16 cellular contexts compared by ENCODE assay signal in the genomic region with DNA sequence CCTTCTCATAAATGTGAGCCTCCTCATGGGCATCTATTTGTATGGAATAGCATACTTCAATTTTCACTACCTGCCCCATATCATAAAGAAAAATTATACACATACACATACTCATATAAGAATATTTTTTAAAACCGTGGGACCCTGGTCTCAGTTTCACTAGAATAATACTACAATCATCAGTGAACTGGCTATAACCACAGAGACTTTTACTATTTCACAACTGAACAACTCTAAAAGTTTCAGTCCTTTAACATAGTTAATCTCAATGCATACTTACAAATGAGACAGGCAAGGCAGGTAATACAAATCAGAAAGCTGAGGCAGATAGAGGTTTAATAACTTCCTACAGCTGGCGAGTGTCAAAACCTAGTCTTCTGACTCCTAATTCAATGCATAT.
"Had no signal": no experiment of that assay in that cellular context is flagged by ENCODE, and none has a peak within 500 bp of the region (broad histone marks: within the 10 kb centered on the region; RNA-seq: fewer than 3 reads in every experiment).

No MANE protein-coding gene starts in this region.

- H3K36me3 ChIP-seq: esophagus squamous epithelium had no signal

- H3K27me3 ChIP-seq: esophagus squamous epithelium, testis had no signal

- H3K27ac Mint-ChIP-seq: immature natural killer cell; naive B cell; stimulated activated naive CD8-positive, alpha-beta T cell treated with anti-CD3 and anti-CD28 coated beads, Interleukin-15, amount 100 ng/mL, for 72 hours had no signal

- H3K4me1 Mint-ChIP-seq: immature natural killer cell, naive B cell had no signal

- H3K4me3 ChIP-seq: esophagus squamous epithelium, lung, testis had no signal

- H3K27me3 Mint-ChIP-seq: naive B cell; stimulated activated naive CD8-positive, alpha-beta T cell treated with anti-CD3 and anti-CD28 coated beads, Interleukin-15, amount 100 ng/mL, for 72 hours had no signal

- H3K4me1 ChIP-seq: esophagus squamous epithelium, testis had no signal

- H3K27ac ChIP-seq: esophagus squamous epithelium, testis had no signal

- ATAC-seq: left cardiac atrium; stimulated activated naive CD8-positive, alpha-beta T cell treated with anti-CD3 and anti-CD28 coated beads, Interleukin-15, amount 100 ng/mL, for 72 hours had no signal

- DNase-seq: activated CD4-positive, alpha-beta T cell treated with anti-CD3 and anti-CD28 coated beads, Interleukin-2, amount 50 U/mL, for 48 hours; activated gamma-delta T cell treated with Interleukin-2 at 50 U/mL for 16 hours; activated T-cell treated with anti-CD3 and anti-CD28 coated beads, Interleukin-2, amount 50 U/mL, for 48 hours; aorta; esophagus squamous epithelium; foreskin fibroblast; glutamatergic neuron; immature natural killer cell; left cardiac atrium; naive B cell; posterior cingulate gyrus; stimulated activated CD4-positive, alpha-beta T cell treated with anti-CD3 and anti-CD28 coated beads, Interleukin-15, amount 100 ng/mL, for 24 hours; stimulated activated CD4-positive, alpha-beta T cell treated with anti-CD3 and anti-CD28 coated beads, Interleukin-4, amount 100 ng/mL, for 24 hours; stimulated activated naive CD8-positive, alpha-beta T cell treated with anti-CD3 and anti-CD28 coated beads, Interleukin-15, amount 100 ng/mL, for 72 hours; testis had no signal

- H3K9me3 ChIP-seq: esophagus squamous epithelium, testis had no signal

- H3K4me3 Mint-ChIP-seq: immature natural killer cell; naive B cell; stimulated activated naive CD8-positive, alpha-beta T cell treated with anti-CD3 and anti-CD28 coated beads, Interleukin-15, amount 100 ng/mL, for 72 hours had no signal
